ENCODE assay signal across 20 cellular contexts in the genomic region with DNA sequence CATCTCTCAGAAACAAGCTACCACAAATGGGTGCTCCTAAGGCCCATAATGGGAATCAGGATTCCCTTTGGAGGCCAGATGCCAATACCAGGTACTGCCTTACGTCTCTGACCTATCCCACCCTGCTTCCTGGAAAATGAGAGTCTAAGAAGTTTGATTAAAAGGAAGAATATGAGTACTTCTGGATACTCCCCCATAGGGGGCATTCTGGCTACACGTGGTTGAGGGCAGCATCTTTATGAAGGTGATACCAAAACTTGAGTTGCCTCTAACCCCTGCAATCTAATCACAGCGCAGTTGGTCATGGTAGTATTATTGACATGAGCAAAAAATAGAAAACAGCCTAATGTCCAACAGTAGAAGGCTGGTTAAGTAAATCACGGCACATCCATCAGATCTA.
A peak's percentile ranks its signal among the peaks of the same experiment; 100 is the strongest.
DNase-seq lines count a peak whose midpoint lies in the region; ATAC-seq and TF ChIP-seq lines count a peak whose summit lies in the region.
"Had no signal": no experiment of that assay in that cellular context is flagged by ENCODE, and none has a peak within 500 bp of the region (broad histone marks: within the 10 kb centered on the region; RNA-seq: fewer than 3 reads in every experiment).

No MANE protein-coding gene starts in this region.

- H3K27ac ChIP-seq in Panc1 (ENCODE audit: low read length), result no peak overlapping the region
- H3K27ac ChIP-seq: 22Rv1, KMS-11 had no signal

- H3K9me3 ChIP-seq in Panc1 (ENCODE audit: control insufficient read depth, insufficient read depth, low read depth, low read length), result no peaks in the 10 kb centered on the region
- H3K9me3 ChIP-seq: BE2C, SK-N-SH had no signal

- no peaks in the 10 kb centered on the region for H3K4me1 ChIP-seq in Panc1 (ENCODE audit: control insufficient read depth, insufficient read depth, low read length)
- H3K4me1 ChIP-seq: BE2C had no signal

- DNase-seq in DMS53 (lab: John Stamatoyannopoulos, UW) (peak; percentile 23), DMS53 treated with DMSO at 0.1 percent for 48 hours (lab: John Stamatoyannopoulos, UW; ENCODE audit: unreplicated experiment) (no peak), HuH-7 (ENCODE audit: low spot score) (peak; percentile 20), Panc1 (ENCODE audit: low read depth, low spot score) (no peak), posterior cingulate gyrus (no peak), NCI-H1930 (lab: John Stamatoyannopoulos, UW) (no peak)
- DNase-seq: BE2C; CD8-positive, alpha-beta memory T cell; GOT3; NCI-H1092; NCI-H1417 treated with DMSO at 0.1 percent for 48 hours; NCI-H2081 treated with DMSO at 0.1 percent for 48 hours; NCI-H345; NCI-H774; SIG-M5; SK-N-SH; SW 1271 had no signal

- TF ChIP-seq CTCF in Panc1 (IDR thresholded peaks at IDR 0.05), result 0 out of 2 replicates have a peak, but pooled peaks have one; percentile 9

- no peak for ATAC-seq in Panc1
- ATAC-seq in HG03045 (IDR thresholded peaks at IDR 0.05; ENCODE audit: unreplicated experiment), result no peak

- no peak overlapping the region for H3K4me3 ChIP-seq in Panc1 (ENCODE audit: low read depth in 2 of 2, low read length in 2 of 2)

- in situ Hi-C loops in Panc1 (cut with HindIII; ENCODE audit: low pct_unique_long_range_greater_than_20kb, low sequenced_read_pairs), result no loop called here

- intact Hi-C loops in Panc1 (cut with micrococcal nuclease; ENCODE audit: unreplicated experiment) (no loop called here), posterior cingulate gyrus (cut with DNase I) (no loop called here)

- H3K36me3 ChIP-seq in Panc1 (ENCODE audit: control insufficient read depth, insufficient read depth, low read length), result no peaks in the 10 kb centered on the region
- H3K36me3 ChIP-seq: BE2C had no signal

- no peaks in the 10 kb centered on the region; the same call in 1 of the 2 replicates for H3K27me3 ChIP-seq in Panc1 (ENCODE audit: control insufficient read depth, insufficient read depth, low read length)

- POLR2A ChIA-PET in Panc1 (lab: Charles Lee), result no interaction called here

- CTCF ChIA-PET in Panc1 (lab: Charles Lee), result interaction anchor here (0.6 kb wide), 1 partner anchor 280 kb away, joined by 4 read pairs; no protein-coding TSS in a partner anchor

- no TSS peak for BruUV-seq in Panc1 (replicated peaks; lab: Mats Ljungman, UMichigan)

Comparison
In these comparisons a context has a peak if more than half of its experiments do, and no peak if none do; other contexts are left out.
1. DNase-seq: peak in DMS53 (single experiment) and HuH-7 (single experiment); none in DMS53 treated with DMSO at 0.1 percent for 48 hours (single experiment), Panc1 (single experiment), posterior cingulate gyrus (0 of 10) and NCI-H1930 (0 of 2).